1 cellular context compared by ENCODE assay signal in the genomic region with DNA sequence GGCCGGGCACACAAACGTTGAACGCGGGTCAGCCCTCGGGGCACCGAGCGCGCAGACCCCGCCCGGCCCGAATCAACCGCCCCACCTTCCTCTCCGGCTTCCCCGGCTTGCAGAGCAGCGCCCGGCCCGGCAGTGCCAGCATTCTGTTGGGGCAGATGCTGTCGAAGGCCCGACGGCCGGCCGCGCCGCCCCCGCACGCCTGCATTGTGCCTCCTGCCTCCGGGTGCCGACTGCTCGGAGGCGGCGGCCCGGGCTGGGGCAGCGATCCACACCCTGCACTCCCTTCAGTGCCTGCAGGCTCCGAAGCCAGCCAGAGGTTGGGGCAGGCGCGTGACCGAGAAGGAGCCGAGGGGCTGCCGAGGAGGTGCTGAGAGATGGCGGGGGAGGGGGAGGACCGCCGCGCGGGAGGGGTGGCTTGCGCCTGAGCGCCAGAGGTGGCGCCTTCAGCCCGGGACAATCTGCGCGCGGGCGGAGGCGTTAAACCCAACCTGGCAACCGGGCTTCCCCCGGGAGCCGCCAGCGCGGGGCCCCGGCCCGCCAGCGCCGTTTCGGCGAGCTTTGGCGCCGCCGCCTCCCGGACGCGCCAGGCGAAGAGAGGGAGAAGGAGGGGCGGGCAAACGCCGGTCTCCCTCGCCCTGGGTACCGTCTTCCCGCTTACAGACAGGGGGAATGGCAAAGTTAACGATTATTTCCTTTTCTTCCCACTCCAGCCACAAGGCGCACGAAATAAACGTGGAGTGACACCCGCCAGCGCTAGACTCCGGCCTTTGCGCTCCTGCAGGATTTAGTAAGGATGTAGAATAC.
A peak's percentile ranks its signal among the peaks of the same experiment; 100 is the strongest.
TF ChIP-seq lines count a peak whose summit lies in the region.

A gene (minus strand): TSS at position 382 of the 804 bp plus-strand sequence. CDS start 177 bp downstream, at position 205.

TF ChIP-seq in K562, 482 proteins besides CTCF, POLR2A, EP300 and RAD21 (continued from another document and continues in another):
- TF ChIP-seq, protein P1, sequence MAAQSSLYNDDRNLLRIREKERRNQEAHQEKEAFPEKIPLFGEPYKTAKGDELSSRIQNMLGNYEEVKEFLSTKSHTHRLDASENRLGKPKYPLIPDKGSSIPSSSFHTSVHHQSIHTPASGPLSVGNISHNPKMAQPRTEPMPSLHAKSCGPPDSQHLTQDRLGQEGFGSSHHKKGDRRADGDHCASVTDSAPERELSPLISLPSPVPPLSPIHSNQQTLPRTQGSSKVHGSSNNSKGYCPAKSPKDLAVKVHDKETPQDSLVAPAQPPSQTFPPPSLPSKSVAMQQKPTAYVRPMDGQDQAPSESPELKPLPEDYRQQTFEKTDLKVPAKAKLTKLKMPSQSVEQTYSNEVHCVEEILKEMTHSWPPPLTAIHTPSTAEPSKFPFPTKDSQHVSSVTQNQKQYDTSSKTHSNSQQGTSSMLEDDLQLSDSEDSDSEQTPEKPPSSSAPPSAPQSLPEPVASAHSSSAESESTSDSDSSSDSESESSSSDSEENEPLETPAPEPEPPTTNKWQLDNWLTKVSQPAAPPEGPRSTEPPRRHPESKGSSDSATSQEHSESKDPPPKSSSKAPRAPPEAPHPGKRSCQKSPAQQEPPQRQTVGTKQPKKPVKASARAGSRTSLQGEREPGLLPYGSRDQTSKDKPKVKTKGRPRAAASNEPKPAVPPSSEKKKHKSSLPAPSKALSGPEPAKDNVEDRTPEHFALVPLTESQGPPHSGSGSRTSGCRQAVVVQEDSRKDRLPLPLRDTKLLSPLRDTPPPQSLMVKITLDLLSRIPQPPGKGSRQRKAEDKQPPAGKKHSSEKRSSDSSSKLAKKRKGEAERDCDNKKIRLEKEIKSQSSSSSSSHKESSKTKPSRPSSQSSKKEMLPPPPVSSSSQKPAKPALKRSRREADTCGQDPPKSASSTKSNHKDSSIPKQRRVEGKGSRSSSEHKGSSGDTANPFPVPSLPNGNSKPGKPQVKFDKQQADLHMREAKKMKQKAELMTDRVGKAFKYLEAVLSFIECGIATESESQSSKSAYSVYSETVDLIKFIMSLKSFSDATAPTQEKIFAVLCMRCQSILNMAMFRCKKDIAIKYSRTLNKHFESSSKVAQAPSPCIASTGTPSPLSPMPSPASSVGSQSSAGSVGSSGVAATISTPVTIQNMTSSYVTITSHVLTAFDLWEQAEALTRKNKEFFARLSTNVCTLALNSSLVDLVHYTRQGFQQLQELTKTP (IDR thresholded peaks at IDR 0.05; ENCODE audit: low read depth in 1 of 2, partially characterized antibody in 2 of 2), result no peak
- TF ChIP-seq, protein P2, sequence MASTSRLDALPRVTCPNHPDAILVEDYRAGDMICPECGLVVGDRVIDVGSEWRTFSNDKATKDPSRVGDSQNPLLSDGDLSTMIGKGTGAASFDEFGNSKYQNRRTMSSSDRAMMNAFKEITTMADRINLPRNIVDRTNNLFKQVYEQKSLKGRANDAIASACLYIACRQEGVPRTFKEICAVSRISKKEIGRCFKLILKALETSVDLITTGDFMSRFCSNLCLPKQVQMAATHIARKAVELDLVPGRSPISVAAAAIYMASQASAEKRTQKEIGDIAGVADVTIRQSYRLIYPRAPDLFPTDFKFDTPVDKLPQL (IDR thresholded peaks at IDR 0.05; ENCODE audit: extremely low read depth, insufficient read length), result no peak
- TF ChIP-seq POLR2H (tag; IDR thresholded peaks at IDR 0.05; ENCODE audit: low read depth) (no peak), HIVEP1 (CRISPR knock-in tag; IDR thresholded peaks at IDR 0.05) (no peak), HCFC1 (IDR thresholded peaks at IDR 0.05; ENCODE audit: low read depth, low read length) (peak; percentile 47), MCM2 (IDR thresholded peaks at IDR 0.05; ENCODE audit: low read depth) (no peak), ZNF146 (CRISPR knock-in tag; IDR thresholded peaks at IDR 0.05; ENCODE audit: unreplicated experiment) (no peak), PRPF4 (IDR thresholded peaks at IDR 0.05; ENCODE audit: insufficient read depth, low read depth, low read length, poor library complexity, severe bottlenecking) (no peak), POLR2G (IDR thresholded peaks at IDR 0.05; ENCODE audit: low read depth, low read length) (peak; percentile 79), RBM34 (IDR thresholded peaks at IDR 0.05; ENCODE audit: borderline replicate concordance, insufficient read depth, low read length) (no peak), KDM5B (IDR thresholded peaks at IDR 0.05; ENCODE audit: insufficient replicate concordance, low read depth, low read length) (peak; percentile 46), KLF1 (tag; IDR thresholded peaks at IDR 0.05) (no peak), ZNF232 (CRISPR knock-in tag; IDR thresholded peaks at IDR 0.05) (peak; percentile 79), ZNF133 (CRISPR knock-in tag; IDR thresholded peaks at IDR 0.05) (no peak), JUN (IDR thresholded peaks at IDR 0.05; ENCODE audit: borderline replicate concordance, low read depth, low read length) (no peak), JUN (CRISPR knock-in tag; IDR thresholded peaks at IDR 0.05; ENCODE audit: borderline replicate concordance) (no peak), PML (IDR thresholded peaks at IDR 0.05; ENCODE audit: low read length) (no peak), ZNF175 (CRISPR knock-in tag; IDR thresholded peaks at IDR 0.05; ENCODE audit: low read depth) (no peak), LCOR (CRISPR knock-in tag; IDR thresholded peaks at IDR 0.05) (no peak), BDP1 (IDR thresholded peaks at IDR 0.05; ENCODE audit: insufficient read depth, insufficient read length) (no peak), PHF8 (IDR thresholded peaks at IDR 0.05; ENCODE audit: borderline replicate concordance, low read length) (peak; percentile 57; the same call in 1 of the 2 replicates), RBM22 (IDR thresholded peaks at IDR 0.05; ENCODE audit: low read depth, low read length, poor library complexity, severe bottlenecking) (no peak), ZFX (CRISPR knock-in tag; IDR thresholded peaks at IDR 0.05) (peak; percentile 52), RB1 (IDR thresholded peaks at IDR 0.05; ENCODE audit: low read depth) (peak; percentile 72; the same call in 1 of the 2 replicates), ZNF76 (CRISPR knock-in tag; IDR thresholded peaks at IDR 0.05; ENCODE audit: borderline replicate concordance) (no peak), ZNF696 (CRISPR knock-in tag; conservative IDR thresholded peaks at IDR 0.05) (no peak), WHSC1 (IDR thresholded peaks at IDR 0.05; ENCODE audit: low read length) (no peak)
- TF ChIP-seq, protein P3, sequence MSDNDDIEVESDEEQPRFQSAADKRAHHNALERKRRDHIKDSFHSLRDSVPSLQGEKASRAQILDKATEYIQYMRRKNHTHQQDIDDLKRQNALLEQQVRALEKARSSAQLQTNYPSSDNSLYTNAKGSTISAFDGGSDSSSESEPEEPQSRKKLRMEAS (CRISPR knock-in tag; IDR thresholded peaks at IDR 0.05), result no peak
- TF ChIP-seq, protein P4, sequence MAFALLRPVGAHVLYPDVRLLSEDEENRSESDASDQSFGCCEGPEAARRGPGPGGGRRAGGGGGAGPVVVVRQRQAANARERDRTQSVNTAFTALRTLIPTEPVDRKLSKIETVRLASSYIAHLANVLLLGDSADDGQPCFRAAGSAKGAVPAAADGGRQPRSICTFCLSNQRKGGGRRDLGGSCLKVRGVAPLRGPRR (CRISPR knock-in tag; IDR thresholded peaks at IDR 0.05), result no peak
- TF ChIP-seq, protein P5, sequence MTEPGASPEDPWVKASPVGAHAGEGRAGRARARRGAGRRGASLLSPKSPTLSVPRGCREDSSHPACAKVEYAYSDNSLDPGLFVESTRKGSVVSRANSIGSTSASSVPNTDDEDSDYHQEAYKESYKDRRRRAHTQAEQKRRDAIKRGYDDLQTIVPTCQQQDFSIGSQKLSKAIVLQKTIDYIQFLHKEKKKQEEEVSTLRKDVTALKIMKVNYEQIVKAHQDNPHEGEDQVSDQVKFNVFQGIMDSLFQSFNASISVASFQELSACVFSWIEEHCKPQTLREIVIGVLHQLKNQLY (CRISPR knock-in tag; conservative IDR thresholded peaks at IDR 0.05), result peak in 1 of 2 experiments; percentile 31; a peak in 1 of 4 replicates
- TF ChIP-seq, protein P6, sequence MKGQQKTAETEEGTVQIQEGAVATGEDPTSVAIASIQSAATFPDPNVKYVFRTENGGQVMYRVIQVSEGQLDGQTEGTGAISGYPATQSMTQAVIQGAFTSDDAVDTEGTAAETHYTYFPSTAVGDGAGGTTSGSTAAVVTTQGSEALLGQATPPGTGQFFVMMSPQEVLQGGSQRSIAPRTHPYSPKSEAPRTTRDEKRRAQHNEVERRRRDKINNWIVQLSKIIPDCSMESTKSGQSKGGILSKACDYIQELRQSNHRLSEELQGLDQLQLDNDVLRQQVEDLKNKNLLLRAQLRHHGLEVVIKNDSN (CRISPR knock-in tag; IDR thresholded peaks at IDR 0.05), result peak; percentile 36; the same call in 1 of the 2 replicates
- TF ChIP-seq, protein P7, sequence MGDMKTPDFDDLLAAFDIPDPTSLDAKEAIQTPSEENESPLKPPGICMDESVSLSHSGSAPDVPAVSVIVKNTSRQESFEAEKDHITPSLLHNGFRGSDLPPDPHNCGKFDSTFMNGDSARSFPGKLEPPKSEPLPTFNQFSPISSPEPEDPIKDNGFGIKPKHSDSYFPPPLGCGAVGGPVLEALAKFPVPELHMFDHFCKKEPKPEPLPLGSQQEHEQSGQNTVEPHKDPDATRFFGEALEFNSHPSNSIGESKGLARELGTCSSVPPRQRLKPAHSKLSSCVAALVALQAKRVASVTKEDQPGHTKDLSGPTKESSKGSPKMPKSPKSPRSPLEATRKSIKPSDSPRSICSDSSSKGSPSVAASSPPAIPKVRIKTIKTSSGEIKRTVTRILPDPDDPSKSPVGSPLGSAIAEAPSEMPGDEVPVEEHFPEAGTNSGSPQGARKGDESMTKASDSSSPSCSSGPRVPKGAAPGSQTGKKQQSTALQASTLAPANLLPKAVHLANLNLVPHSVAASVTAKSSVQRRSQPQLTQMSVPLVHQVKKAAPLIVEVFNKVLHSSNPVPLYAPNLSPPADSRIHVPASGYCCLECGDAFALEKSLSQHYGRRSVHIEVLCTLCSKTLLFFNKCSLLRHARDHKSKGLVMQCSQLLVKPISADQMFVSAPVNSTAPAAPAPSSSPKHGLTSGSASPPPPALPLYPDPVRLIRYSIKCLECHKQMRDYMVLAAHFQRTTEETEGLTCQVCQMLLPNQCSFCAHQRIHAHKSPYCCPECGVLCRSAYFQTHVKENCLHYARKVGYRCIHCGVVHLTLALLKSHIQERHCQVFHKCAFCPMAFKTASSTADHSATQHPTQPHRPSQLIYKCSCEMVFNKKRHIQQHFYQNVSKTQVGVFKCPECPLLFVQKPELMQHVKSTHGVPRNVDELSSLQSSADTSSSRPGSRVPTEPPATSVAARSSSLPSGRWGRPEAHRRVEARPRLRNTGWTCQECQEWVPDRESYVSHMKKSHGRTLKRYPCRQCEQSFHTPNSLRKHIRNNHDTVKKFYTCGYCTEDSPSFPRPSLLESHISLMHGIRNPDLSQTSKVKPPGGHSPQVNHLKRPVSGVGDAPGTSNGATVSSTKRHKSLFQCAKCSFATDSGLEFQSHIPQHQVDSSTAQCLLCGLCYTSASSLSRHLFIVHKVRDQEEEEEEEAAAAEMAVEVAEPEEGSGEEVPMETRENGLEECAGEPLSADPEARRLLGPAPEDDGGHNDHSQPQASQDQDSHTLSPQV (IDR thresholded peaks at IDR 0.05), result no peak
- TF ChIP-seq, protein P8, sequence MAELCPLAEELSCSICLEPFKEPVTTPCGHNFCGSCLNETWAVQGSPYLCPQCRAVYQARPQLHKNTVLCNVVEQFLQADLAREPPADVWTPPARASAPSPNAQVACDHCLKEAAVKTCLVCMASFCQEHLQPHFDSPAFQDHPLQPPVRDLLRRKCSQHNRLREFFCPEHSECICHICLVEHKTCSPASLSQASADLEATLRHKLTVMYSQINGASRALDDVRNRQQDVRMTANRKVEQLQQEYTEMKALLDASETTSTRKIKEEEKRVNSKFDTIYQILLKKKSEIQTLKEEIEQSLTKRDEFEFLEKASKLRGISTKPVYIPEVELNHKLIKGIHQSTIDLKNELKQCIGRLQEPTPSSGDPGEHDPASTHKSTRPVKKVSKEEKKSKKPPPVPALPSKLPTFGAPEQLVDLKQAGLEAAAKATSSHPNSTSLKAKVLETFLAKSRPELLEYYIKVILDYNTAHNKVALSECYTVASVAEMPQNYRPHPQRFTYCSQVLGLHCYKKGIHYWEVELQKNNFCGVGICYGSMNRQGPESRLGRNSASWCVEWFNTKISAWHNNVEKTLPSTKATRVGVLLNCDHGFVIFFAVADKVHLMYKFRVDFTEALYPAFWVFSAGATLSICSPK (IDR thresholded peaks at IDR 0.05; ENCODE audit: borderline replicate concordance), result no peak
- TF ChIP-seq, protein P9, sequence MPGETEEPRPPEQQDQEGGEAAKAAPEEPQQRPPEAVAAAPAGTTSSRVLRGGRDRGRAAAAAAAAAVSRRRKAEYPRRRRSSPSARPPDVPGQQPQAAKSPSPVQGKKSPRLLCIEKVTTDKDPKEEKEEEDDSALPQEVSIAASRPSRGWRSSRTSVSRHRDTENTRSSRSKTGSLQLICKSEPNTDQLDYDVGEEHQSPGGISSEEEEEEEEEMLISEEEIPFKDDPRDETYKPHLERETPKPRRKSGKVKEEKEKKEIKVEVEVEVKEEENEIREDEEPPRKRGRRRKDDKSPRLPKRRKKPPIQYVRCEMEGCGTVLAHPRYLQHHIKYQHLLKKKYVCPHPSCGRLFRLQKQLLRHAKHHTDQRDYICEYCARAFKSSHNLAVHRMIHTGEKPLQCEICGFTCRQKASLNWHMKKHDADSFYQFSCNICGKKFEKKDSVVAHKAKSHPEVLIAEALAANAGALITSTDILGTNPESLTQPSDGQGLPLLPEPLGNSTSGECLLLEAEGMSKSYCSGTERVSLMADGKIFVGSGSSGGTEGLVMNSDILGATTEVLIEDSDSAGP (CRISPR knock-in tag; IDR thresholded peaks at IDR 0.05), result no peak
- TF ChIP-seq, protein P10, sequence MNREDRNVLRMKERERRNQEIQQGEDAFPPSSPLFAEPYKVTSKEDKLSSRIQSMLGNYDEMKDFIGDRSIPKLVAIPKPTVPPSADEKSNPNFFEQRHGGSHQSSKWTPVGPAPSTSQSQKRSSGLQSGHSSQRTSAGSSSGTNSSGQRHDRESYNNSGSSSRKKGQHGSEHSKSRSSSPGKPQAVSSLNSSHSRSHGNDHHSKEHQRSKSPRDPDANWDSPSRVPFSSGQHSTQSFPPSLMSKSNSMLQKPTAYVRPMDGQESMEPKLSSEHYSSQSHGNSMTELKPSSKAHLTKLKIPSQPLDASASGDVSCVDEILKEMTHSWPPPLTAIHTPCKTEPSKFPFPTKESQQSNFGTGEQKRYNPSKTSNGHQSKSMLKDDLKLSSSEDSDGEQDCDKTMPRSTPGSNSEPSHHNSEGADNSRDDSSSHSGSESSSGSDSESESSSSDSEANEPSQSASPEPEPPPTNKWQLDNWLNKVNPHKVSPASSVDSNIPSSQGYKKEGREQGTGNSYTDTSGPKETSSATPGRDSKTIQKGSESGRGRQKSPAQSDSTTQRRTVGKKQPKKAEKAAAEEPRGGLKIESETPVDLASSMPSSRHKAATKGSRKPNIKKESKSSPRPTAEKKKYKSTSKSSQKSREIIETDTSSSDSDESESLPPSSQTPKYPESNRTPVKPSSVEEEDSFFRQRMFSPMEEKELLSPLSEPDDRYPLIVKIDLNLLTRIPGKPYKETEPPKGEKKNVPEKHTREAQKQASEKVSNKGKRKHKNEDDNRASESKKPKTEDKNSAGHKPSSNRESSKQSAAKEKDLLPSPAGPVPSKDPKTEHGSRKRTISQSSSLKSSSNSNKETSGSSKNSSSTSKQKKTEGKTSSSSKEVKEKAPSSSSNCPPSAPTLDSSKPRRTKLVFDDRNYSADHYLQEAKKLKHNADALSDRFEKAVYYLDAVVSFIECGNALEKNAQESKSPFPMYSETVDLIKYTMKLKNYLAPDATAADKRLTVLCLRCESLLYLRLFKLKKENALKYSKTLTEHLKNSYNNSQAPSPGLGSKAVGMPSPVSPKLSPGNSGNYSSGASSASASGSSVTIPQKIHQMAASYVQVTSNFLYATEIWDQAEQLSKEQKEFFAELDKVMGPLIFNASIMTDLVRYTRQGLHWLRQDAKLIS (CRISPR knock-in tag; IDR thresholded peaks at IDR 0.05), result peak; percentile 80; the same call in 1 of the 2 replicates
- TF ChIP-seq, protein P11, sequence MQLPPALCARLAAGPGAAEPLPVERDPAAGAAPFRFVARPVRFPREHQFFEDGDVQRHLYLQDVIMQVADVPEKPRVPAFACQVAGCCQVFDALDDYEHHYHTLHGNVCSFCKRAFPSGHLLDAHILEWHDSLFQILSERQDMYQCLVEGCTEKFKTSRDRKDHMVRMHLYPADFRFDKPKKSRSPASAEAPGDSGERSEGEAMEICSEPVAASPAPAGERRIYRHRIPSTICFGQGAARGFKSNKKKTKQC (CRISPR knock-in tag; IDR thresholded peaks at IDR 0.05), result peak; percentile 73
